Comparison of ENCODE assay signal across 9 cellular contexts in the genomic region with DNA sequence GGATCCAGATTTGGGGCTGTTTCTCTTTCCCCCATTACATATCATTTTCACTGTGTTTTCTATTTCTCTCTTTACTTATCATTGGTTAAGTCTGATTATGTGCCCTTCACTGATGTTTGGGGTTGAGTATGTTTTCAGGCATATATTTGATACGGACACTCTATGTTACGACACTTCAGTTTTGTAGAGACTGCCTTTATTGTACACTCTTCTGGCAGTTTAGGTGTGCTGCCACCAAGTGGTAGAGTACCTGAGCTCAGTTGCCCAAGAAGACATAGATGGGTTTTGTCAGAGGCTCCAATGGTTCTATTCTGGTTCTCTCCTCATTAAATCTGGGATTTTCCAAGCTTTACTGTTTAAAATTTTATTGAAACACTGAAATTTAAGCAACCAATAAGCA.
DNase-seq lines count a peak whose midpoint lies in the region; ATAC-seq and TF ChIP-seq lines count a peak whose summit lies in the region.
"Had no signal": no experiment of that assay in that cellular context is flagged by ENCODE, and none has a peak within 500 bp of the region (broad histone marks: within the 10 kb centered on the region; RNA-seq: fewer than 3 reads in every experiment).

No MANE protein-coding gene starts in this region.

- no peaks in the 10 kb centered on the region for H3K4me1 Mint-ChIP-seq in activated CD4-positive, alpha-beta T cell treated with anti-CD3 and anti-CD28 coated beads for 36 hours
- H3K4me1 Mint-ChIP-seq in endothelial cell (ENCODE audit: unreplicated experiment) = peaks cover 70% of the 10 kb centered on the region

- TF ChIP-seq EP300 in transverse colon (IDR thresholded peaks at IDR 0.05; ENCODE audit: low read depth) = no peak

- WGBS in transverse colon (ENCODE audit: low coverage in 1 of 2), 2 donors = 81 to 100% methylated on average over 2 of the region's 2 CpGs

- H3K27me3 Mint-ChIP-seq in activated CD4-positive, alpha-beta T cell treated with anti-CD3 and anti-CD28 coated beads for 36 hours = peaks cover 17% of the 10 kb centered on the region
- H3K27me3 Mint-ChIP-seq in endothelial cell (ENCODE audit: unreplicated experiment) = peaks cover 8% of the 10 kb centered on the region

- H3K27ac Mint-ChIP-seq in activated CD4-positive, alpha-beta T cell treated with anti-CD3 and anti-CD28 coated beads for 36 hours = no peak overlapping the region
- no peak overlapping the region for H3K27ac Mint-ChIP-seq in endothelial cell (ENCODE audit: unreplicated experiment)

- POLR2A ChIA-PET in activated CD4-positive, alpha-beta T cell treated with anti-CD3 and anti-CD28 coated beads for 36 hours (lab: Charles Lee) = no interaction called here

- H3K36me3 ChIP-seq in transverse colon = no peaks in the 10 kb centered on the region

- DNase-seq in activated CD4-positive, alpha-beta T cell treated with anti-CD3 and anti-CD28 coated beads for 36 hours = peak; percentile 11
- DNase-seq in activated CD4-positive, alpha-beta T cell treated with anti-CD3 and anti-CD28 coated beads for 1 hour = no peak
- DNase-seq in NCI-H446 (lab: John Stamatoyannopoulos, UW) (peak; percentile 14 to 42), endothelial cell (ENCODE audit: low spot score) (no peak), transverse colon (peak; percentile 19), mesenteric fat pad (ENCODE audit: low spot score) (no peak)
- no peak for DNase-seq in stimulated activated CD4-positive, alpha-beta T cell treated with anti-CD3 and anti-CD28 coated beads, Interleukin-4, amount 100 ng/mL, for 1 hour

- ATAC-seq in activated CD4-positive, alpha-beta T cell treated with anti-CD3 and anti-CD28 coated beads for 36 hours = no peak
- no peak for ATAC-seq in HG02870 (IDR thresholded peaks at IDR 0.05; ENCODE audit: unreplicated experiment)

- H3K27ac ChIP-seq in transverse colon = no peak overlapping the region

- no peaks in the 10 kb centered on the region for H3K36me3 Mint-ChIP-seq in activated CD4-positive, alpha-beta T cell treated with anti-CD3 and anti-CD28 coated beads for 36 hours (ENCODE audit: low read depth)
- peaks cover 16% of the 10 kb centered on the region for H3K36me3 Mint-ChIP-seq in endothelial cell (ENCODE audit: low read depth, unreplicated experiment)

- no peak for TF ChIP-seq POLR2A in transverse colon (IDR thresholded peaks at IDR 0.05)

- CTCF ChIA-PET in activated CD4-positive, alpha-beta T cell treated with anti-CD3 and anti-CD28 coated beads for 36 hours (lab: Charles Lee) = no interaction called here

- H3K4me3 ChIP-seq in transverse colon = no peak overlapping the region
- H3K4me3 ChIP-seq: lung had no signal

- in situ Hi-C loops in transverse colon (cut with MboI; ENCODE audit: low pct_ligation_motif_present in 1 of 4, low pct_unique_long_range_greater_than_20kb in 1 of 4, low sequenced_read_pairs in 3 of 4) = no loop called here

- H3K4me1 ChIP-seq in transverse colon = peaks cover 16 to 25% (median 19%) of the 10 kb centered on the region in 4 donors

- H3K9me3 ChIP-seq in transverse colon = no peaks in the 10 kb centered on the region

- TF ChIP-seq CTCF in endothelial cell (IDR thresholded peaks at IDR 0.05; ENCODE audit: unreplicated experiment) (peak; percentile 20), transverse colon (IDR thresholded peaks at IDR 0.05) (peak; percentile 20 to 40 (median 24))

- H3K9me3 Mint-ChIP-seq in activated CD4-positive, alpha-beta T cell treated with anti-CD3 and anti-CD28 coated beads for 36 hours (ENCODE audit: low read depth) = no peaks in the 10 kb centered on the region
- no peaks in the 10 kb centered on the region for H3K9me3 Mint-ChIP-seq in endothelial cell (ENCODE audit: unreplicated experiment)

- H3K27me3 ChIP-seq in transverse colon = no peaks in the 10 kb centered on the region

- intact Hi-C loops in activated CD4-positive, alpha-beta T cell treated with anti-CD3 and anti-CD28 coated beads for 36 hours (cut with DNase I, micrococcal nuclease) = no loop called here
- intact Hi-C loops in transverse colon (cut with DNase I; ENCODE audit: low total_unique reads) = no loop called here

- H3K4me3 Mint-ChIP-seq in activated CD4-positive, alpha-beta T cell treated with anti-CD3 and anti-CD28 coated beads for 36 hours = no peak overlapping the region
- no peak overlapping the region for H3K4me3 Mint-ChIP-seq in endothelial cell (ENCODE audit: unreplicated experiment)

Comparison
In these comparisons a context has a peak if more than half of its experiments do, and no peak if none do; other contexts are left out.
1. DNase-seq: peak in activated CD4-positive, alpha-beta T cell treated with anti-CD3 and anti-CD28 coated beads for 36 hours (single experiment), NCI-H446 (2 of 2) and transverse colon (single experiment); none in activated CD4-positive, alpha-beta T cell treated with anti-CD3 and anti-CD28 coated beads for 1 hour (single experiment), endothelial cell (single experiment), stimulated activated CD4-positive, alpha-beta T cell treated with anti-CD3 and anti-CD28 coated beads, Interleukin-4, amount 100 ng/mL, for 1 hour (single experiment) and mesenteric fat pad (single experiment).